Comparison of ENCODE assay signal across 25 cellular contexts in genomic region chr15:20348291-20348899, GRCh38.
DNase-seq lines count a peak whose midpoint lies in the region; ATAC-seq, FAIRE-seq and TF ChIP-seq lines count a peak whose summit lies in the region.
"Had no signal": no experiment of that assay in that cellular context is flagged by ENCODE, and none has a peak within 500 bp of the region (broad histone marks: within the 10 kb centered on the region; RNA-seq: fewer than 3 reads in every experiment).

No MANE protein-coding gene starts in this region.

- no peak overlapping the region for H4K5ac ChIP-seq in H9 (ENCODE audit: insufficient read length, low read depth, low read length)

- H2BK20ac ChIP-seq in H9 (ENCODE audit: low read depth, low read length, poor library complexity, severe bottlenecking) = no peak overlapping the region

- TF ChIP-seq CTCF in H9 (conservative IDR thresholded peaks at IDR 0.05) (no peak), endothelial cell of umbilical vein (IDR thresholded peaks at IDR 0.05; ENCODE audit: extremely low read depth in 1 of 2, insufficient read depth in 1 of 2, low read depth in 1 of 2, low read length in 2 of 2) (no peak), sigmoid colon (IDR thresholded peaks at IDR 0.05) (no peak)

- no peak overlapping the region for H3K27ac Mint-ChIP-seq in H9
- H3K27ac Mint-ChIP-seq: dendritic cell treated with granulocyte-macrophage colony-stimulating factor and Interleukin-4, amounts not matched to agents 40 ng/mL and 50 ng/mL, for 4 days; nephron progenitor cell; T-cell had no signal

- dilution Hi-C loops in endothelial cell of umbilical vein (cut with MboI; ENCODE audit: extremely low pct_ligation_motif_present, low sequenced_read_pairs) = no loop called here

- H2BK120ac ChIP-seq in H9 (ENCODE audit: low read depth, low read length, poor library complexity, severe bottlenecking) = no peak overlapping the region

- H4K20me1 ChIP-seq in H9 (ENCODE audit: control insufficient read depth, insufficient read depth, insufficient read length) (no peaks in the 10 kb centered on the region), endothelial cell of umbilical vein (replicated peaks; ENCODE audit: control insufficient read depth, extremely low read depth, insufficient read depth, low read length) (no peaks in the 10 kb centered on the region)
- H4K20me1 ChIP-seq: BLaER1 had no signal

- no peaks in the 10 kb centered on the region for H3K9me1 ChIP-seq in endothelial cell of umbilical vein (replicated peaks; ENCODE audit: control insufficient read depth, extremely low read depth, insufficient read depth, low read length)

- no peaks in the 10 kb centered on the region for H3K27me3 ChIP-seq in H9 (ENCODE audit: insufficient read depth, low read length)
- no peaks in the 10 kb centered on the region for H3K27me3 ChIP-seq in endothelial cell of umbilical vein (ENCODE audit: control insufficient read depth in 2 of 2, insufficient read depth in 2 of 2, low read length in 2 of 2)
- no peaks in the 10 kb centered on the region for H3K27me3 ChIP-seq in sigmoid colon
- H3K27me3 ChIP-seq: BLaER1, uterus had no signal

- H3K18ac ChIP-seq in H9 (ENCODE audit: insufficient read length, low read depth, low read length) = no peak overlapping the region

- H3K14ac ChIP-seq in H9 (ENCODE audit: insufficient read depth, low read length) = no peak overlapping the region

- CTCF ChIA-PET in endothelial cell of umbilical vein (lab: Charles Lee) = no interaction called here

- H2AK5ac ChIP-seq in H9 (ENCODE audit: insufficient read length, low read length) = no peak overlapping the region

- DNase-seq in GM03348 (ENCODE audit: low spot score) (peak; percentile 34), H9 (peak; percentile 23), endothelial cell of umbilical vein (ENCODE audit: low read depth, low spot score) (no peak), sigmoid colon (peak; percentile 62), NCI-H2029 (lab: John Stamatoyannopoulos, UW) (no peak), NCI-H774 (lab: John Stamatoyannopoulos, UW) (no peak)
- DNase-seq: activated gamma-delta T cell treated with Interleukin-2 at 50 U/mL for 16 hours; activated T-cell treated with anti-CD3 and anti-CD28 coated beads, Interleukin-2, amount 50 U/mL, for 48 hours; DMS153; GM23248; mammary epithelial cell; NCI-H1092; NCI-H1694; NCI-H2171; nephron progenitor cell; stimulated activated naive CD8-positive, alpha-beta T cell treated with anti-CD3 and anti-CD28 coated beads, Interleukin-15, Interleukin-2, amounts not matched to agents 100 U/mL and 50 U/mL, for 24 hours; uterus had no signal

- no peak overlapping the region for H4K8ac ChIP-seq in H9 (replicated peaks; ENCODE audit: insufficient read length, low read depth, low read length)

- TF ChIP-seq EP300 in sigmoid colon (IDR thresholded peaks at IDR 0.05) = no peak

- H3K4me1 ChIP-seq in H9 (ENCODE audit: insufficient read depth, low read length) (no peaks in the 10 kb centered on the region), endothelial cell of umbilical vein (ENCODE audit: control insufficient read depth, extremely low read depth, insufficient read depth, low read length) (no peaks in the 10 kb centered on the region), sigmoid colon (no peaks in the 10 kb centered on the region)
- H3K4me1 ChIP-seq: pancreas, uterus had no signal

- H3K27ac ChIP-seq in H9 (ENCODE audit: insufficient read length, low read depth, low read length) (no peak overlapping the region), endothelial cell of umbilical vein (ENCODE audit: insufficient read depth, low read depth, low read length) (no peak overlapping the region), sigmoid colon (no peak overlapping the region)
- H3K27ac ChIP-seq: BLaER1, GM23248, pancreas, uterus had no signal

- H4K91ac ChIP-seq in H9 (ENCODE audit: insufficient read length, low read depth, low read length) = no peak overlapping the region

- FAIRE-seq in endothelial cell of umbilical vein (lab: Jason Lieb, UNC) = peak; percentile 46
- FAIRE-seq: frontal cortex, pancreas had no signal

- no peak overlapping the region for H3K4ac ChIP-seq in H9 (ENCODE audit: low read depth, low read length)

- H3K4me1 Mint-ChIP-seq in H9 = no peaks in the 10 kb centered on the region
- H3K4me1 Mint-ChIP-seq: nephron progenitor cell had no signal

- H3K36me3 Mint-ChIP-seq in H9 (ENCODE audit: insufficient read depth in 1 of 3, low read depth in 3 of 3) = peaks cover 27 to 38% (median 32%) of the 10 kb centered on the region in 3 experiments
- H3K36me3 Mint-ChIP-seq: T-cell had no signal

- no peak overlapping the region for H3T11ph ChIP-seq in H9 (ENCODE audit: low read length)

- no peak overlapping the region for H2BK12ac ChIP-seq in H9 (ENCODE audit: insufficient read length, low read depth, low read length)

- H3K27me3 Mint-ChIP-seq in H9 (ENCODE audit: low read depth) = peaks cover 19% of the 10 kb centered on the region
- H3K27me3 Mint-ChIP-seq: central memory CD8-positive, alpha-beta T cell; dendritic cell treated with granulocyte-macrophage colony-stimulating factor and Interleukin-4, amounts not matched to agents 40 ng/mL and 50 ng/mL, for 4 days had no signal

- TF ChIP-seq POLR2A in endothelial cell of umbilical vein (IDR thresholded peaks at IDR 0.05; ENCODE audit: low read depth, low read length) (no peak), sigmoid colon (IDR thresholded peaks at IDR 0.05) (no peak)

- H2AFZ ChIP-seq in H9 (ENCODE audit: low read length) (no peak overlapping the region), endothelial cell of umbilical vein (ENCODE audit: low read depth, low read length) (no peak overlapping the region)
- H2AFZ ChIP-seq: GM23248 had no signal

- H3K9ac ChIP-seq in H9 (ENCODE audit: extremely low read depth, insufficient read length, low read length) (no peak overlapping the region), endothelial cell of umbilical vein (replicated peaks; ENCODE audit: extremely low read depth, insufficient read depth, low read length) (no peak overlapping the region)
- H3K9ac ChIP-seq: BLaER1, GM23248 had no signal

- H3K56ac ChIP-seq in H9 (ENCODE audit: insufficient read length, low read depth, low read length) = no peak overlapping the region

- no peak overlapping the region for H3K4me2 ChIP-seq in H9 (ENCODE audit: insufficient read depth, insufficient read length, low read length)
- no peak overlapping the region for H3K4me2 ChIP-seq in endothelial cell of umbilical vein (ENCODE audit: insufficient read depth, low read length)
- H3K4me2 ChIP-seq: BLaER1, smooth muscle cell had no signal

- H3K4me3 ChIP-seq in endothelial cell of umbilical vein (replicated peaks in 1 of 3; ENCODE audit: insufficient read depth in 1 of 3, low read depth in 1 of 3, low read length in 3 of 3) = no peak overlapping the region
- no peak overlapping the region for H3K4me3 ChIP-seq in sigmoid colon
- H3K4me3 ChIP-seq: BLaER1, GM23248, pancreas, smooth muscle cell, uterus had no signal

- POLR2A ChIA-PET in endothelial cell of umbilical vein (lab: Charles Lee) = no interaction called here

- intact Hi-C loops in endothelial cell of umbilical vein (cut with micrococcal nuclease) (no loop called here), sigmoid colon (cut with DNase I) (no loop called here)

- no TSS peak for BruUV-seq in endothelial cell of umbilical vein (replicated peaks; lab: Mats Ljungman, UMichigan)

- H3K9me3 Mint-ChIP-seq in H9 = no peaks in the 10 kb centered on the region
- H3K9me3 Mint-ChIP-seq: central memory CD8-positive, alpha-beta T cell; dendritic cell treated with granulocyte-macrophage colony-stimulating factor and Interleukin-4, amounts not matched to agents 40 ng/mL and 50 ng/mL, for 4 days; nephron progenitor cell; T-cell had no signal

- no peaks in the 10 kb centered on the region for H3K36me3 ChIP-seq in endothelial cell of umbilical vein (ENCODE audit: control insufficient read depth in 2 of 2, extremely low read depth in 1 of 2, insufficient read depth in 2 of 2, low read length in 2 of 2)
- H3K36me3 ChIP-seq in sigmoid colon = no peaks in the 10 kb centered on the region
- H3K36me3 ChIP-seq: BLaER1, pancreas, uterus had no signal

- no peak overlapping the region for H3K4me3 Mint-ChIP-seq in H9
- H3K4me3 Mint-ChIP-seq: central memory CD8-positive, alpha-beta T cell; dendritic cell treated with granulocyte-macrophage colony-stimulating factor and Interleukin-4, amounts not matched to agents 40 ng/mL and 50 ng/mL, for 4 days; nephron progenitor cell; T-cell had no signal

- no peak overlapping the region for H3K23ac ChIP-seq in H9 (ENCODE audit: insufficient read length, low read depth, low read length)

- no peaks in the 10 kb centered on the region for H3K23me2 ChIP-seq in H9 (ENCODE audit: insufficient read length, low read depth, low read length, poor library complexity, severe bottlenecking)

- no peak overlapping the region for H2BK15ac ChIP-seq in H9 (ENCODE audit: low read depth, low read length)

- no CpG with 5 or more reads among the region's 13 CpGs for WGBS in H9 (ENCODE audit: extremely low coverage, insufficient read length, low lambda C conversion rate)
- 86 to 88% methylated on average over 13 of the region's 13 CpGs for WGBS in sigmoid colon, 2 donors

- peaks cover 96% of the 10 kb centered on the region for H3K9me3 ChIP-seq in H9 (ENCODE audit: control insufficient read depth, low read depth, low read length)
- peaks cover 68% of the 10 kb centered on the region for H3K9me3 ChIP-seq in endothelial cell of umbilical vein (replicated peaks; ENCODE audit: control insufficient read depth, insufficient read depth, low read length)
- H3K9me3 ChIP-seq in sigmoid colon = peaks cover 0 to 36% (median 9%) of the 10 kb centered on the region in 4 donors
- H3K9me3 ChIP-seq: pancreas, uterus had no signal

- no peak overlapping the region for H2BK5ac ChIP-seq in H9 (ENCODE audit: insufficient read length, low read length)

- H3K79me1 ChIP-seq in H9 (ENCODE audit: insufficient read depth, low read depth, low read length, poor library complexity, severe bottlenecking) = no peaks in the 10 kb centered on the region

- no peak for ATAC-seq in HG02852 (IDR thresholded peaks at IDR 0.05; ENCODE audit: unreplicated experiment)
- ATAC-seq: pancreas; stimulated activated naive CD8-positive, alpha-beta T cell treated with anti-CD3 and anti-CD28 coated beads, Interleukin-15, Interleukin-2, amounts not matched to agents 100 U/mL and 50 U/mL, for 24 hours; T-cell had no signal

- H3K79me2 ChIP-seq in H9 (ENCODE audit: insufficient read depth, low read length) (no peaks in the 10 kb centered on the region), endothelial cell of umbilical vein (ENCODE audit: control insufficient read depth, insufficient read depth, low read length) (no peaks in the 10 kb centered on the region)

TF ChIP-seq in endothelial cell of umbilical vein, 7 proteins besides CTCF, POLR2A, EP300 and RAD21 (continues in another document):
- no peak for TF ChIP-seq GATA2 (IDR thresholded peaks at IDR 0.05; ENCODE audit: insufficient read depth, insufficient read length, low read depth, low read length)
- no peak for TF ChIP-seq MYC (IDR thresholded peaks at IDR 0.05; ENCODE audit: low read depth, low read length)
- TF ChIP-seq POLR2AphosphoS5 (IDR thresholded peaks at IDR 0.05; ENCODE audit: insufficient read depth, low read depth, low read length) = no peak
- TF ChIP-seq, protein P1, sequence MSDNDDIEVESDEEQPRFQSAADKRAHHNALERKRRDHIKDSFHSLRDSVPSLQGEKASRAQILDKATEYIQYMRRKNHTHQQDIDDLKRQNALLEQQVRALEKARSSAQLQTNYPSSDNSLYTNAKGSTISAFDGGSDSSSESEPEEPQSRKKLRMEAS (IDR thresholded peaks at IDR 0.05; ENCODE audit: insufficient read depth, insufficient read length) = no peak

Comparison
In these comparisons a context has a peak if more than half of its experiments do, and no peak if none do; other contexts are left out.
1. DNase-seq: peak in GM03348 (single experiment), H9 (single experiment) and sigmoid colon (single experiment); none in endothelial cell of umbilical vein (single experiment), NCI-H2029 (single experiment) and NCI-H774 (single experiment).